Comparison of ENCODE assay signal across 8 cellular contexts in the genomic region with DNA sequence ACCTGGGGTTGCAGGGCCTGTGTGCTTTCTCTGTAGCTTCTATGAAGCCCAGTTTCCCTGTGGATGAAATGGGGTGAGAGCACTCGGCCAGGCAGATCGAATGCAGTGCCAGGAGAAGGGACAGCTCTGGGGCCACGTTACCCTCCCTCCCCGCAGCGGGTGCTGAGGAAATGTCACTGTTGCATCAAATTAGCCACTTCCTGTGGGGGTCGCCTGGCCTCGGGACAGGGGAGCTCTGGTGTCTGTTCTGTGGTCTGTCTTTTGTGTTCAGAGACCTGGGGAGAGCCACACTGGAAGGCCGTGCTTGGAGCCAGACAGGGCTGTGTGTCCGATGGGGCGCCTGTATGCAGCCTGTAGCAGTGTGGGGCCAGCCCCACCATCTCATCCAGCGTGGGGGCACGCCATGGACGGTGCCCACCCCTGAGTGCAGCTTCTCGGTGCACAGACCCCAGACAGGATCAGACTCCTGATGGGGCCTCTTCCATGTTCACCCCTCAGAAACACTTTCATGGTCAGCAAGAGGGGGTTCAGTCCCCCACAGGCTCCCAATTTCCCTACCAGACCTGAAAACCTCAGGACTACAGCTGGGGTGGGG. TPM values are rescaled to one million over a fixed set of nuclear protein-coding genes. Genes with fewer than 3 reads are reported as not detected.
A peak's percentile ranks its signal among the peaks of the same experiment; 100 is the strongest.
DNase-seq lines count a peak whose midpoint lies in the region; ATAC-seq and TF ChIP-seq lines count a peak whose summit lies in the region.

No MANE protein-coding gene starts in this region.

- no peaks in the 10 kb centered on the region for H3K9me3 ChIP-seq in BE2C
- no peaks in the 10 kb centered on the region for H3K9me3 ChIP-seq in tibial nerve

- WGBS in tibial nerve, 2 donors, result 22 to 66% methylated on average over 4 to 12 of the region's 14 CpGs

- H3K27ac ChIP-seq in tibial nerve, result peak overlapping the region in 1 of 4 donors; percentile 10

- peaks cover 39% of the 10 kb centered on the region for H3K4me1 ChIP-seq in BE2C
- H3K4me1 ChIP-seq in tibial nerve, result peaks cover 0 to 40% (median 35%) of the 10 kb centered on the region in 4 donors

- TF ChIP-seq CTCF in BE2C (IDR thresholded peaks at IDR 0.05; ENCODE audit: low read depth, low read length), result no peak
- no peak for TF ChIP-seq CTCF in osteocyte (IDR thresholded peaks at IDR 0.05)
- TF ChIP-seq CTCF in tibial nerve (IDR thresholded peaks at IDR 0.05), result no peak

- no peaks in the 10 kb centered on the region for H3K9me3 Mint-ChIP-seq in IgD-negative memory B cell
- no peaks in the 10 kb centered on the region for H3K9me3 Mint-ChIP-seq in activated T-cell treated with anti-CD3 and anti-CD28 coated beads, Interleukin-2, amount 50 U/mL, for 4 hours
- no peaks in the 10 kb centered on the region for H3K9me3 Mint-ChIP-seq in osteocyte (ENCODE audit: unreplicated experiment)

- ATAC-seq in activated T-cell treated with anti-CD3 and anti-CD28 coated beads, Interleukin-2, amount 50 U/mL, for 4 hours, result peak; percentile 69 to 75
- ATAC-seq in HG03280 (IDR thresholded peaks at IDR 0.05; ENCODE audit: unreplicated experiment), result no peak

- peak overlapping the region; percentile 34 to 91 (median 65) for H3K4me3 Mint-ChIP-seq in IgD-negative memory B cell
- peak overlapping the region; percentile 70 for H3K4me3 Mint-ChIP-seq in activated T-cell treated with anti-CD3 and anti-CD28 coated beads, Interleukin-2, amount 50 U/mL, for 4 hours
- no peak overlapping the region for H3K4me3 Mint-ChIP-seq in osteocyte (ENCODE audit: unreplicated experiment)

- peak; percentile 83 for DNase-seq in BE2C
- DNase-seq in GM19240 (ENCODE audit: insufficient read length, low spot score), result peak; percentile 65
- DNase-seq in activated T-cell treated with anti-CD3 and anti-CD28 coated beads, Interleukin-2, amount 50 U/mL, for 4 hours, result no peak
- no peak for DNase-seq in osteocyte (ENCODE audit: extremely low spot score, unreplicated experiment)
- no peak for DNase-seq in NCI-H446 treated with DMSO at 0.1 percent for 48 hours (lab: John Stamatoyannopoulos, UW)
- no peak for DNase-seq in tibial nerve (ENCODE audit: low spot score in 2 of 2)

- H3K27me3 Mint-ChIP-seq in IgD-negative memory B cell (peaks cover 2% of the 10 kb centered on the region), osteocyte (ENCODE audit: unreplicated experiment) (no peaks in the 10 kb centered on the region)
- H3K27me3 Mint-ChIP-seq in activated T-cell treated with anti-CD3 and anti-CD28 coated beads, Interleukin-2, amount 50 U/mL, for 4 hours (ENCODE audit: low read depth), result no peaks in the 10 kb centered on the region

- peak overlapping the region; percentile 14; the same call in 1 of the 2 replicates for H3K4me3 ChIP-seq in BE2C (ENCODE audit: low read depth, low read length)
- no peak overlapping the region for H3K4me3 ChIP-seq in tibial nerve

- peaks cover 3% of the 10 kb centered on the region for H3K36me3 Mint-ChIP-seq in IgD-negative memory B cell
- H3K36me3 Mint-ChIP-seq in activated T-cell treated with anti-CD3 and anti-CD28 coated beads, Interleukin-2, amount 50 U/mL, for 4 hours (ENCODE audit: insufficient read depth), result no peaks in the 10 kb centered on the region
- peaks cover 3% of the 10 kb centered on the region for H3K36me3 Mint-ChIP-seq in osteocyte (ENCODE audit: unreplicated experiment)

- H3K27me3 ChIP-seq in BE2C (no peaks in the 10 kb centered on the region), tibial nerve (no peaks in the 10 kb centered on the region)

- H3K27ac Mint-ChIP-seq in IgD-negative memory B cell, result peak overlapping the region in 2 of 3 donors; percentile 61 to 87
- peak overlapping the region; percentile 85 for H3K27ac Mint-ChIP-seq in osteocyte (ENCODE audit: unreplicated experiment)

- H3K4me1 Mint-ChIP-seq in IgD-negative memory B cell, result peaks cover 10 to 19% (median 15%) of the 10 kb centered on the region in 3 donors
- peaks cover 15% of the 10 kb centered on the region for H3K4me1 Mint-ChIP-seq in activated T-cell treated with anti-CD3 and anti-CD28 coated beads, Interleukin-2, amount 50 U/mL, for 4 hours (ENCODE audit: low read depth)
- H3K4me1 Mint-ChIP-seq in osteocyte (ENCODE audit: unreplicated experiment), result peaks cover 62% of the 10 kb centered on the region

- no peak for TF ChIP-seq EP300 in tibial nerve (IDR thresholded peaks at IDR 0.05)

- peaks cover 26% of the 10 kb centered on the region for H3K36me3 ChIP-seq in BE2C
- H3K36me3 ChIP-seq in tibial nerve, result peaks cover 0 to 37% (median 9%) of the 10 kb centered on the region in 3 donors

- no peak for TF ChIP-seq POLR2A in tibial nerve (IDR thresholded peaks at IDR 0.05)

RNA-seq across cellular contexts. Expression of a gene that starts 13.6 kb away (rescaled TPM):
- 127 TPM for polyA plus RNA-seq in BE2C (2012; ENCODE audit: insufficient read depth, insufficient read length, low read depth)
- 2.0 TPM for polyA plus RNA-seq in IgD-negative memory B cell
- total RNA-seq in activated T-cell treated with anti-CD3 and anti-CD28 coated beads, Interleukin-2, amount 50 U/mL, for 4 hours, result 10 to 100 TPM; 13.4 to 17.3 (median 15.2) TPM
- total RNA-seq in osteocyte, result 371 and 376 TPM in 2 replicates
- 10 to 100 TPM in 3 of 4 donors, 1 to 10 TPM in 1; 7.2 to 43.2 (median 15.7) TPM for total RNA-seq in tibial nerve

RNA-seq across cellular contexts. Expression of a gene that starts 42.6 kb away (rescaled TPM):
- 2.3 TPM for polyA plus RNA-seq in BE2C (2012; ENCODE audit: insufficient read depth, insufficient read length, low read depth)
- polyA plus RNA-seq in IgD-negative memory B cell, result 1.9 TPM
- under 1 TPM in 1 of 3 donors, not detected in 2; 0.03 TPM for total RNA-seq in activated T-cell treated with anti-CD3 and anti-CD28 coated beads, Interleukin-2, amount 50 U/mL, for 4 hours
- 5.8 and 6.6 TPM in 2 replicates for total RNA-seq in osteocyte
- total RNA-seq in tibial nerve, result 1 to 10 TPM in 2 of 4 donors, under 1 TPM in 2; 0.39 to 1.7 (median 1.2) TPM

Comparison
In these comparisons a context has a peak if more than half of its experiments do, and no peak if none do; other contexts are left out.
1. DNase-seq: peak in BE2C (single experiment) and GM19240 (single experiment); none in activated T-cell treated with anti-CD3 and anti-CD28 coated beads, Interleukin-2, amount 50 U/mL, for 4 hours (single experiment), osteocyte (single experiment), NCI-H446 treated with DMSO at 0.1 percent for 48 hours (single experiment) and tibial nerve (0 of 2).